ENCODE assay signal across 16 cellular contexts in the genomic region with DNA sequence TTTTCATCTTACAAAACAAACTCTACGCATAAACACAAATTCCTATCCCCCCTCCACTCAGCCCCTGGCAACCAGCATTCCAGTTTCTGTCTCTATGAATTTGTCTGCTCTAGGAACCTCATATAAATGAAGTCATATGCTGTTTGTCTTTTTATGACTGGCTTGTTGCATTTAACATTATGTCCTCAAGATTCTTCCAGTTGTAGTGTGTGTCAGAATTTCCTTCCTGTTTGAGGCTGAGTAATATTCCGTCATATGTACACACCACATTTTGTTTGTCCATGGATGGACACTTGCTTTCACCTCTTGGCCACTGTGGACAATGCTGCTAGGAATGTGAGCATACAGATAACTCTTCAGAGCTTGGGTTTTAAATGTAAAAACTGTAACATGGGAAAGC.
"Had no signal": no experiment of that assay in that cellular context is flagged by ENCODE, and none has a peak within 500 bp of the region (broad histone marks: within the 10 kb centered on the region; RNA-seq: fewer than 3 reads in every experiment).

No MANE protein-coding gene starts in this region.

- H3K9me3 Mint-ChIP-seq: natural killer cell, neural crest cell had no signal

- H3K4me3 Mint-ChIP-seq: natural killer cell, neural crest cell had no signal

- H3K27ac Mint-ChIP-seq: natural killer cell had no signal

- H3K4me1 Mint-ChIP-seq: natural killer cell, neural crest cell had no signal

- DNase-seq: colonic mucosa; dorsolateral prefrontal cortex; effector CD8-positive, alpha-beta T cell; foreskin fibroblast; head of caudate nucleus; hippocampal formation; mucosa of descending colon; natural killer cell; posterior cingulate gyrus; small intestine; stimulated activated CD4-positive, alpha-beta T cell treated with anti-CD3 and anti-CD28 coated beads, Interleukin-12 subunit alpha, Interleukin-12 subunit beta, amount 100 ng/mL, for 4 hours; stimulated activated naive CD4-positive, alpha-beta T cell; stomach; substantia nigra; transverse colon had no signal

- H3K36me3 Mint-ChIP-seq: natural killer cell had no signal
